In the genomic region with DNA sequence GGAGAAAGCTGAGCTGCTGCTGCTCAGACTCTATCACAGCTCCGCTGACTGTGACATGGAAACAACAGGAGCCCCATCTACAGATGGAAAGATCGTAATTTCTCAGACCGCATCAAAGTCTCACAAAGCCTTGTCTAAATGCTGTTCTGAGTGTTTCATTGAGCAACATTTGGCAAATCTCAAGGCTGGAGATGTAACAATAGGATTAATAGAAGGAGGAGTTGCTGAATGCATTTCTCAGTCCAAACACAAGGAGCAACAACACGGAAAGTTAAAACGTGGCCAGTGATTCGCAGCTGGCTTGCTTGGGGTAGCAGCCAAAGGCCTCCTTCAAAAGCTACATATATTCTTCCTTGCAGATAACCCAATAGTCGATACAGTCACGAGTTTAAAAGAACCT, we compare ENCODE assay signal across 11 cellular contexts. TPM values are rescaled to one million over a fixed set of nuclear protein-coding genes. Genes with fewer than 3 reads are reported as not detected.
DNase-seq lines count a peak whose midpoint lies in the region; ATAC-seq and TF ChIP-seq lines count a peak whose summit lies in the region.
"Had no signal": no experiment of that assay in that cellular context is flagged by ENCODE, and none has a peak within 500 bp of the region (broad histone marks: within the 10 kb centered on the region; RNA-seq: fewer than 3 reads in every experiment).

No MANE protein-coding gene starts in this region.

- DNase-seq in AML-193 (lab: John Stamatoyannopoulos, UW) (peak; percentile 17 to 19), NOMO-1 treated with DMSO at 0.1 percent for 48 hours (lab: John Stamatoyannopoulos, UW; ENCODE audit: unreplicated experiment) (peak; percentile 74), fibroblast of the aortic adventitia (ENCODE audit: low read depth) (peak; percentile 81), sciatic nerve (ENCODE audit: low spot score) (no peak), iPS-NIHi11 (ENCODE audit: low spot score) (no peak), anterior cingulate cortex (lab: John Stamatoyannopoulos, UW) (no peak), medulla oblongata (ENCODE audit: extremely low spot score) (no peak), HK-2 (ENCODE audit: unreplicated experiment) (no peak)
- DNase-seq: COR-L47; naive thymus-derived CD4-positive, alpha-beta T cell had no signal

- TF ChIP-seq CTCF in fibroblast of the aortic adventitia (IDR thresholded peaks at IDR 0.05; ENCODE audit: insufficient read depth, low read length): peak; percentile 29

- intact Hi-C loops in sciatic nerve (cut with DNase I): no loop called here

- no peak overlapping the region for H3K4me3 ChIP-seq in fibroblast of the aortic adventitia (ENCODE audit: low read depth, low read length)

- peak; percentile 72 for ATAC-seq in sciatic nerve
- ATAC-seq: naive thymus-derived CD4-positive, alpha-beta T cell; Panc1 had no signal

RNA-seq across cellular contexts. Expression of gene MRPL57, which starts 55.7 kb away (rescaled TPM):
- 4.5 and 14.6 TPM in 2 replicates for total RNA-seq in fibroblast of the aortic adventitia (ENCODE audit: low replicate concordance)
- total RNA-seq in sciatic nerve: 10.1 TPM

RNA-seq across cellular contexts. Expression of gene SKA3, which starts 55.8 kb away (rescaled TPM):
- 24.0 and 69.3 TPM in 2 replicates for total RNA-seq in fibroblast of the aortic adventitia (ENCODE audit: low replicate concordance)
- total RNA-seq in sciatic nerve: 1.2 TPM

Comparison
In these comparisons a context has a peak if more than half of its experiments do, and no peak if none do; other contexts are left out.
1. DNase-seq: peak in AML-193 (2 of 2), NOMO-1 treated with DMSO at 0.1 percent for 48 hours (single experiment) and fibroblast of the aortic adventitia (single experiment); none in sciatic nerve (single experiment), iPS-NIHi11 (single experiment), anterior cingulate cortex (0 of 58), medulla oblongata (single experiment) and HK-2 (single experiment).
2. RNA of gene SKA3, which starts 55.8 kb away (total RNA-seq): 24.0 to 69.3 TPM in fibroblast of the aortic adventitia; 1.2 TPM in sciatic nerve (single experiment); every median in the first group is over 10 times any median in the second.